Comparison of ENCODE assay signal across 8 cellular contexts in the genomic region with DNA sequence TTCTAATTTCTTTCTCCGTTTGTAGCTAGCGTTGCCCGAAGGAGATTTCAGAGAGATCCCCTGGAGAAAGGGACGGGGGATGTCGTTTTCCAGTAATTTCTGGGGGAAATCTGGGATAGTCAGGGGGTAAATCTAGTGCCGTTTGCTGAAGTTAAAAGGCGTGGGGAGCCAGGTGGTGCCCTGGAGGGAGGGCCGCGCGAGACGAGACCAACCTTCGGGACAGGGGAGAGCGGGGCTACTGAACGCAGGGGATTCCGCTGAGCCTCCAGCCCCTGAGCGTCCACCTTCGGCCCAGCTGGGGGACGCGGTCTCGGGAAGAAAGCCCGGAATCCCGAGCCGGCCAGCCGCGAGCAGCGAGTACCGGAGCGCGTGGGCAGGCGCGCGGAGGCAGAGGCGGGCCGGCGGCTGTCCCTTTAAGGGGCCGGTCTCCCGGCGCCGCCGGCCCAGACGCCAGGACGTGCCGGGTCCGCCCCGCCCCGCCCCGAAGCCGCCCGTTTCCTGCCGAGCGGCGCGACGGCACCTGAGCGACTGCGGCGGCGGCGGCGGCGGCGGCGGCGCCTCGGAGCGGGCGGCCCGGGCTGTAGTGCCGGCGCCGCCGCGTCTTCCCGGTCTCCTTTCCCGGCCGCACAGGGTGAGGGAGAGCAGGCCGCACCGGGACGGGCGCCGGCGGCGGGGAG.
DNase-seq lines count a peak whose midpoint lies in the region; ATAC-seq lines count a peak whose summit lies in the region.

A gene with protein sequence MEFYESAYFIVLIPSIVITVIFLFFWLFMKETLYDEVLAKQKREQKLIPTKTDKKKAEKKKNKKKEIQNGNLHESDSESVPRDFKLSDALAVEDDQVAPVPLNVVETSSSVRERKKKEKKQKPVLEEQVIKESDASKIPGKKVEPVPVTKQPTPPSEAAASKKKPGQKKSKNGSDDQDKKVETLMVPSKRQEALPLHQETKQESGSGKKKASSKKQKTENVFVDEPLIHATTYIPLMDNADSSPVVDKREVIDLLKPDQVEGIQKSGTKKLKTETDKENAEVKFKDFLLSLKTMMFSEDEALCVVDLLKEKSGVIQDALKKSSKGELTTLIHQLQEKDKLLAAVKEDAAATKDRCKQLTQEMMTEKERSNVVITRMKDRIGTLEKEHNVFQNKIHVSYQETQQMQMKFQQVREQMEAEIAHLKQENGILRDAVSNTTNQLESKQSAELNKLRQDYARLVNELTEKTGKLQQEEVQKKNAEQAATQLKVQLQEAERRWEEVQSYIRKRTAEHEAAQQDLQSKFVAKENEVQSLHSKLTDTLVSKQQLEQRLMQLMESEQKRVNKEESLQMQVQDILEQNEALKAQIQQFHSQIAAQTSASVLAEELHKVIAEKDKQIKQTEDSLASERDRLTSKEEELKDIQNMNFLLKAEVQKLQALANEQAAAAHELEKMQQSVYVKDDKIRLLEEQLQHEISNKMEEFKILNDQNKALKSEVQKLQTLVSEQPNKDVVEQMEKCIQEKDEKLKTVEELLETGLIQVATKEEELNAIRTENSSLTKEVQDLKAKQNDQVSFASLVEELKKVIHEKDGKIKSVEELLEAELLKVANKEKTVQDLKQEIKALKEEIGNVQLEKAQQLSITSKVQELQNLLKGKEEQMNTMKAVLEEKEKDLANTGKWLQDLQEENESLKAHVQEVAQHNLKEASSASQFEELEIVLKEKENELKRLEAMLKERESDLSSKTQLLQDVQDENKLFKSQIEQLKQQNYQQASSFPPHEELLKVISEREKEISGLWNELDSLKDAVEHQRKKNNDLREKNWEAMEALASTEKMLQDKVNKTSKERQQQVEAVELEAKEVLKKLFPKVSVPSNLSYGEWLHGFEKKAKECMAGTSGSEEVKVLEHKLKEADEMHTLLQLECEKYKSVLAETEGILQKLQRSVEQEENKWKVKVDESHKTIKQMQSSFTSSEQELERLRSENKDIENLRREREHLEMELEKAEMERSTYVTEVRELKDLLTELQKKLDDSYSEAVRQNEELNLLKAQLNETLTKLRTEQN (N-terminal part only) (plus strand): TSS at position 484 of the 677 bp plus-strand sequence. CDS start 31,842 bp downstream, outside the sequence.

- peak within 1 kb of the TSS; percentile 83 to 95 (median 91) for H3K4me2 ChIP-seq in BLaER1 treated with 17β-estradiol and CSF1 and Interleukin-3, amounts not matched to agents 10 nM and 100 nM

- peak within 1 kb of the TSS; percentile 77 to 99 (median 96) for H3K27ac ChIP-seq in BLaER1 treated with 17β-estradiol and CSF1 and Interleukin-3, amounts not matched to agents 10 nM and 100 nM

- H3K4me1 ChIP-seq in BLaER1 treated with 17β-estradiol and CSF1 and Interleukin-3, amounts not matched to agents 10 nM and 100 nM: peaks cover 44 to 52% (median 48%) of the 10 kb centered on the region in 10 experiments

- peaks cover 0 to 15% (median 8%) of the 10 kb centered on the region in 11 experiments; a peak in 6 of 22 replicates for H3K36me3 ChIP-seq in BLaER1 treated with 17β-estradiol and CSF1 and Interleukin-3, amounts not matched to agents 10 nM and 100 nM

- H3K9me3 ChIP-seq in BLaER1 treated with 17β-estradiol and CSF1 and Interleukin-3, amounts not matched to agents 10 nM and 100 nM (replicated peaks in 1 of 11): no peaks in the 10 kb centered on the region

- H3K9ac ChIP-seq in BLaER1 treated with 17β-estradiol and CSF1 and Interleukin-3, amounts not matched to agents 10 nM and 100 nM: peak within 1 kb of the TSS; percentile 94 to 99 (median 97)

- DNase-seq in NCI-H82 (lab: John Stamatoyannopoulos, UW) (peak; percentile 85), medulla oblongata (ENCODE audit: extremely low spot score) (peak; percentile 84)
- peak; percentile 57 to 76 for DNase-seq in activated CD8-positive, alpha-beta memory T cell treated with anti-CD3 and anti-CD28 coated beads for 1 hour (ENCODE audit: extremely low read depth in 1 of 2, low read depth in 1 of 2)
- peak; percentile 64 for DNase-seq in effector CD8-positive, alpha-beta T cell (lab: John Stamatoyannopoulos, UW)
- peak; percentile 69 for DNase-seq in stimulated activated CD8-positive, alpha-beta memory T cell treated with anti-CD3 and anti-CD28 coated beads, Interleukin-12 subunit alpha, Interleukin-12 subunit beta, amount 100 ng/mL, for 1 hour (ENCODE audit: low read depth)

- ATAC-seq in GM19324 (IDR thresholded peaks at IDR 0.05; ENCODE audit: low FRiP score, unreplicated experiment) (peak; percentile 88), HG03460 (IDR thresholded peaks at IDR 0.05; ENCODE audit: unreplicated experiment) (peak; percentile 79)

- peak within 1 kb of the TSS; percentile 83 to 98 (median 94) for H3K4me3 ChIP-seq in BLaER1 treated with 17β-estradiol and CSF1 and Interleukin-3, amounts not matched to agents 10 nM and 100 nM

- H3K27me3 ChIP-seq in BLaER1 treated with 17β-estradiol and CSF1 and Interleukin-3, amounts not matched to agents 10 nM and 100 nM: no peaks in the 10 kb centered on the region

- peaks cover 34 to 45% (median 44%) of the 10 kb centered on the region in 11 experiments for H4K20me1 ChIP-seq in BLaER1 treated with 17β-estradiol and CSF1 and Interleukin-3, amounts not matched to agents 10 nM and 100 nM

Comparison
In these comparisons a context has a peak if more than half of its experiments do, and no peak if none do; other contexts are left out.
1. Peak in every context shown above with its lines: DNase-seq, ATAC-seq, H3K4me3 ChIP-seq and H3K27ac ChIP-seq.